Comparison of ENCODE assay signal across 1 cellular context in genomic region chr10:126527645-126528319, GRCh38.
TF ChIP-seq lines count a peak whose summit lies in the region.

No MANE protein-coding gene starts in this region.

TF ChIP-seq in HepG2, 621 proteins besides CTCF, POLR2A, EP300 and RAD21 (continued from another document):
- TF ChIP-seq ZZZ3 (CRISPR knock-in tag; IDR thresholded peaks at IDR 0.05; ENCODE audit: borderline replicate concordance) (no peak), ZNF546 (CRISPR knock-in tag; conservative IDR thresholded peaks at IDR 0.05) (no peak), ASH2L (IDR thresholded peaks at IDR 0.05; ENCODE audit: insufficient read length, low read depth, low read length) (no peak)
- TF ChIP-seq, protein P1, sequence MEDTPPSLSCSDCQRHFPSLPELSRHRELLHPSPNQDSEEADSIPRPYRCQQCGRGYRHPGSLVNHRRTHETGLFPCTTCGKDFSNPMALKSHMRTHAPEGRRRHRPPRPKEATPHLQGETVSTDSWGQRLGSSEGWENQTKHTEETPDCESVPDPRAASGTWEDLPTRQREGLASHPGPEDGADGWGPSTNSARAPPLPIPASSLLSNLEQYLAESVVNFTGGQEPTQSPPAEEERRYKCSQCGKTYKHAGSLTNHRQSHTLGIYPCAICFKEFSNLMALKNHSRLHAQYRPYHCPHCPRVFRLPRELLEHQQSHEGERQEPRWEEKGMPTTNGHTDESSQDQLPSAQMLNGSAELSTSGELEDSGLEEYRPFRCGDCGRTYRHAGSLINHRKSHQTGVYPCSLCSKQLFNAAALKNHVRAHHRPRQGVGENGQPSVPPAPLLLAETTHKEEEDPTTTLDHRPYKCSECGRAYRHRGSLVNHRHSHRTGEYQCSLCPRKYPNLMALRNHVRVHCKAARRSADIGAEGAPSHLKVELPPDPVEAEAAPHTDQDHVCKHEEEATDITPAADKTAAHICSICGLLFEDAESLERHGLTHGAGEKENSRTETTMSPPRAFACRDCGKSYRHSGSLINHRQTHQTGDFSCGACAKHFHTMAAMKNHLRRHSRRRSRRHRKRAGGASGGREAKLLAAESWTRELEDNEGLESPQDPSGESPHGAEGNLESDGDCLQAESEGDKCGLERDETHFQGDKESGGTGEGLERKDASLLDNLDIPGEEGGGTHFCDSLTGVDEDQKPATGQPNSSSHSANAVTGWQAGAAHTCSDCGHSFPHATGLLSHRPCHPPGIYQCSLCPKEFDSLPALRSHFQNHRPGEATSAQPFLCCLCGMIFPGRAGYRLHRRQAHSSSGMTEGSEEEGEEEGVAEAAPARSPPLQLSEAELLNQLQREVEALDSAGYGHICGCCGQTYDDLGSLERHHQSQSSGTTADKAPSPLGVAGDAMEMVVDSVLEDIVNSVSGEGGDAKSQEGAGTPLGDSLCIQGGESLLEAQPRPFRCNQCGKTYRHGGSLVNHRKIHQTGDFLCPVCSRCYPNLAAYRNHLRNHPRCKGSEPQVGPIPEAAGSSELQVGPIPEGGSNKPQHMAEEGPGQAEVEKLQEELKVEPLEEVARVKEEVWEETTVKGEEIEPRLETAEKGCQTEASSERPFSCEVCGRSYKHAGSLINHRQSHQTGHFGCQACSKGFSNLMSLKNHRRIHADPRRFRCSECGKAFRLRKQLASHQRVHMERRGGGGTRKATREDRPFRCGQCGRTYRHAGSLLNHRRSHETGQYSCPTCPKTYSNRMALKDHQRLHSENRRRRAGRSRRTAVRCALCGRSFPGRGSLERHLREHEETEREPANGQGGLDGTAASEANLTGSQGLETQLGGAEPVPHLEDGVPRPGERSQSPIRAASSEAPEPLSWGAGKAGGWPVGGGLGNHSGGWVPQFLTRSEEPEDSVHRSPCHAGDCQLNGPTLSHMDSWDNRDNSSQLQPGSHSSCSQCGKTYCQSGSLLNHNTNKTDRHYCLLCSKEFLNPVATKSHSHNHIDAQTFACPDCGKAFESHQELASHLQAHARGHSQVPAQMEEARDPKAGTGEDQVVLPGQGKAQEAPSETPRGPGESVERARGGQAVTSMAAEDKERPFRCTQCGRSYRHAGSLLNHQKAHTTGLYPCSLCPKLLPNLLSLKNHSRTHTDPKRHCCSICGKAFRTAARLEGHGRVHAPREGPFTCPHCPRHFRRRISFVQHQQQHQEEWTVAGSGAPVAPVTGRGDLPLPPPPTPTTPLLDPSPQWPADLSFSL (CRISPR knock-in tag; IDR thresholded peaks at IDR 0.05), result no peak
